In genomic region chrX:114800719-114801118, GRCh38 we compare ENCODE assay signal across 1 cellular context.
TF ChIP-seq lines count a peak whose summit lies in the region.

No MANE protein-coding gene starts in this region.

TF ChIP-seq in HCT116, 20 proteins besides CTCF, POLR2A, EP300 and RAD21 (continued from another document):
- TF ChIP-seq, protein P1, sequence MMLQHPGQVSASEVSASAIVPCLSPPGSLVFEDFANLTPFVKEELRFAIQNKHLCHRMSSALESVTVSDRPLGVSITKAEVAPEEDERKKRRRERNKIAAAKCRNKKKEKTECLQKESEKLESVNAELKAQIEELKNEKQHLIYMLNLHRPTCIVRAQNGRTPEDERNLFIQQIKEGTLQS (IDR thresholded peaks at IDR 0.05): no peak
- TF ChIP-seq EGR1 (IDR thresholded peaks at IDR 0.05; ENCODE audit: low read depth): no peak
